ENCODE assay signal across 2 cellular contexts in genomic region chr11:70348608-70349007, GRCh38.
TF ChIP-seq lines count a peak whose summit lies in the region.

No MANE protein-coding gene starts in this region.

TF ChIP-seq in WTC11, 78 proteins besides CTCF, POLR2A, EP300 and RAD21:
- TF ChIP-seq ZNF121 (CRISPR knock-in tag; IDR thresholded peaks at IDR 0.05): peak; percentile 77
- TF ChIP-seq SMAD3 (CRISPR knock-in tag; IDR thresholded peaks at IDR 0.05; ENCODE audit: borderline replicate concordance): no peak

TF ChIP-seq in K562, 482 proteins besides CTCF, POLR2A, EP300 and RAD21:
- TF ChIP-seq ATF3 (IDR thresholded peaks at IDR 0.05) (0 out of 2 replicates have a peak, but pooled peaks have one; percentile 30), ATF3 (CRISPR knock-in tag; conservative IDR thresholded peaks at IDR 0.05) (no peak), HBP1 (CRISPR knock-in tag; IDR thresholded peaks at IDR 0.05) (no peak), ATF4 (CRISPR knock-in tag; IDR thresholded peaks at IDR 0.05) (no peak), ZNF707 (CRISPR knock-in tag; conservative IDR thresholded peaks at IDR 0.05) (no peak), WHSC1 (IDR thresholded peaks at IDR 0.05; ENCODE audit: low read length) (no peak), ZNF239 (CRISPR knock-in tag; IDR thresholded peaks at IDR 0.05) (no peak), U2AF2 (optimal IDR thresholded peaks at IDR 0.05; ENCODE audit: low read depth, low read length) (no peak), TSHZ1 (CRISPR knock-in tag; IDR thresholded peaks at IDR 0.05) (no peak), DACH1 (IDR thresholded peaks at IDR 0.05; ENCODE audit: partially characterized antibody) (no peak), FOXP4 (CRISPR knock-in tag; IDR thresholded peaks at IDR 0.05; ENCODE audit: borderline replicate concordance) (no peak), PYGO2 (tag; IDR thresholded peaks at IDR 0.05) (no peak), ZNF436 (CRISPR knock-in tag; IDR thresholded peaks at IDR 0.05) (no peak), CEBPB (tag; IDR thresholded peaks at IDR 0.05) (0 out of 2 replicates have a peak, but pooled peaks have one; percentile 7), PHF20 (IDR thresholded peaks at IDR 0.05; ENCODE audit: partially characterized antibody) (no peak), SFPQ (IDR thresholded peaks at IDR 0.05; ENCODE audit: low read depth, low read length) (no peak), GABPA (tag; conservative IDR thresholded peaks at IDR 0.05; ENCODE audit: low read depth) (no peak), IRF1 (CRISPR knock-in tag; IDR thresholded peaks at IDR 0.05; ENCODE audit: borderline replicate concordance) (no peak)
